ENCODE assay signal across 8 cellular contexts in the genomic region with DNA sequence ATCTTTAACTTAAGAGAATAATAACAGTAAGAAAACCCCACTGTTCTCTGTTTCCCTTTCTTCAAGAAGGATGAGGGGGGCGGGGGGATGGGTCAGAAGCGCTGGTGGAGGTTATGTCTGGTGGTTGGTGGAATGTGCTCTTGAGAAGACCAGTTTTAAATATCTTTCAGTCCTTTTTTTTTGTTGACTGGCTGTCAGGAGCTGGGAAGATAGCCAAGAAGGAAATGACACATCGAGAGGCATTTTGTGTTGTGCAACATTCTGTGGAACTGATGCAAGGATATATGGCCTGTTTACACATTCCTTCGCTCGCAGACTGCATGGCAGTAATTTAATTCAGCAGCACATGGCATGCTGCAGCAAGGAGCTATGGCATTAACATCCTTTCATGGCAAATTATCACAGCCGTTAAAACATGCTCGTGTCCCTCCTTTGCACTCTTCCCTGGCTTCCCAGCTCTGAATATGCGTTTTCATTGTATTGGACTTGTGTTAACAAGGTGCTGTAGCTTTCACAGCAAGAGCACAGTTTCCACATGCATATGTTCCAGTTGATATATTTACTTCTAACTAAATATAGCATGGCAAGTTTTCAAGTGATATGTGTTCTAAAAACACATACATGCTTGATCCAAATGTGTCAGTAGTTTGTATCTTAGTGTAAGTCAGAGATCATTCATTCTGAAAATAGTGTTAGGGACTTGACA.
DNase-seq lines count a peak whose midpoint lies in the region; ATAC-seq, FAIRE-seq and TF ChIP-seq lines count a peak whose summit lies in the region.

No MANE protein-coding gene starts in this region.

- no peak for TF ChIP-seq POLR2A in lower leg skin (IDR thresholded peaks at IDR 0.05)
- TF ChIP-seq POLR2A in transverse colon (IDR thresholded peaks at IDR 0.05) = no peak

- H3K36me3 ChIP-seq in transverse colon = no peaks in the 10 kb centered on the region

- TF ChIP-seq CTCF in CD4-positive, alpha-beta T cell (IDR thresholded peaks at IDR 0.05) = no peak
- TF ChIP-seq CTCF in lower leg skin (IDR thresholded peaks at IDR 0.05) = no peak
- no peak for TF ChIP-seq CTCF in transverse colon (IDR thresholded peaks at IDR 0.05)

- peak; percentile 22 for ATAC-seq in CD4-positive, alpha-beta T cell (ENCODE audit: poor library complexity)
- ATAC-seq in HG02981 (IDR thresholded peaks at IDR 0.05; ENCODE audit: unreplicated experiment) = no peak

- peaks cover 9 to 34% (median 20%) of the 10 kb centered on the region in 4 donors for H3K4me1 ChIP-seq in transverse colon

- peaks cover 68% of the 10 kb centered on the region for H3K36me3 Mint-ChIP-seq in CD4-positive, alpha-beta T cell (ENCODE audit: low read depth)

- H3K27me3 Mint-ChIP-seq in CD4-positive, alpha-beta T cell = no peaks in the 10 kb centered on the region

- WGBS in lower leg skin, 2 donors = 3 to 5% methylated on average over 8 of the region's 8 CpGs
- 11 to 23% methylated on average over 7 to 8 of the region's 8 CpGs for WGBS in transverse colon (ENCODE audit: low coverage in 1 of 2), 2 donors

- DNase-seq in CD4-positive, alpha-beta T cell = no peak
- DNase-seq in HTR-8/SVneo (ENCODE audit: insufficient read length, low spot score) (peak; percentile 81), SIG-M5 (lab: John Stamatoyannopoulos, UW) (peak; percentile 86), dermis microvascular lymphatic vessel endothelial cell (ENCODE audit: low read depth in 2 of 2) (peak; percentile 97 to 98), lower leg skin (ENCODE audit: low spot score in 2 of 2) (peak; percentile 85 to 91), transverse colon (peak; percentile 66), NCI-H187 treated with DMSO at 0.1 percent for 48 hours (lab: John Stamatoyannopoulos, UW) (no peak)

- no peak overlapping the region for H3K4me3 ChIP-seq in lower leg skin (ENCODE audit: low read depth, poor library complexity, severe bottlenecking)
- H3K4me3 ChIP-seq in transverse colon = no peak overlapping the region

- peaks cover 72% of the 10 kb centered on the region for H3K4me1 Mint-ChIP-seq in CD4-positive, alpha-beta T cell (ENCODE audit: low read depth)

- in situ Hi-C loops in transverse colon (cut with MboI; ENCODE audit: low pct_ligation_motif_present in 1 of 4, low pct_unique_long_range_greater_than_20kb in 1 of 4, low sequenced_read_pairs in 3 of 4) = loop anchor here in 2 of 4 donors (25.0 kb wide), 1 partner anchor 266 kb away; no protein-coding TSS in a partner anchor

- no peaks in the 10 kb centered on the region for H3K9me3 ChIP-seq in CD4-positive, alpha-beta T cell (ENCODE audit: control insufficient read depth, low read length)
- H3K9me3 ChIP-seq in transverse colon = no peaks in the 10 kb centered on the region

- H3K27ac Mint-ChIP-seq in CD4-positive, alpha-beta T cell = no peak overlapping the region

- H3K9me3 Mint-ChIP-seq in CD4-positive, alpha-beta T cell = no peaks in the 10 kb centered on the region

- H3K27ac ChIP-seq in CD4-positive, alpha-beta T cell (ENCODE audit: low read depth, low read length) = no peak overlapping the region
- H3K27ac ChIP-seq in transverse colon = peak overlapping the region; percentile 60 to 76 (median 70)

- POLR2A ChIA-PET in CD4-positive, alpha-beta T cell (lab: Charles Lee) = no interaction called here

- intact Hi-C loops in CD4-positive, alpha-beta T cell (cut with DNase I, micrococcal nuclease) = no loop called here
- intact Hi-C loops in lower leg skin (cut with DNase I; ENCODE audit: low total_unique reads) = no loop called here
- intact Hi-C loops in transverse colon (cut with DNase I; ENCODE audit: low total_unique reads) = no loop called here

- CTCF ChIA-PET in CD4-positive, alpha-beta T cell (lab: Charles Lee) = no interaction called here

- no peaks in the 10 kb centered on the region for H3K27me3 ChIP-seq in CD4-positive, alpha-beta T cell (ENCODE audit: control insufficient read depth, insufficient read depth, low read length)
- no peaks in the 10 kb centered on the region for H3K27me3 ChIP-seq in transverse colon

- FAIRE-seq in HTR-8/SVneo (lab: Jason Lieb, UNC) = peak; percentile 94

- H3K4me3 Mint-ChIP-seq in CD4-positive, alpha-beta T cell = no peak overlapping the region

- peak; percentile 74 for TF ChIP-seq EP300 in transverse colon (IDR thresholded peaks at IDR 0.05; ENCODE audit: low read depth)

Comparison
In these comparisons a context has a peak if more than half of its experiments do, and no peak if none do; other contexts are left out.
1. DNase-seq: peak in HTR-8/SVneo (single experiment), SIG-M5 (single experiment), dermis microvascular lymphatic vessel endothelial cell (2 of 2), lower leg skin (2 of 2) and transverse colon (single experiment); none in CD4-positive, alpha-beta T cell (0 of 10) and NCI-H187 treated with DMSO at 0.1 percent for 48 hours (single experiment).